Comparison of ENCODE assay signal across 13 cellular contexts in the genomic region with DNA sequence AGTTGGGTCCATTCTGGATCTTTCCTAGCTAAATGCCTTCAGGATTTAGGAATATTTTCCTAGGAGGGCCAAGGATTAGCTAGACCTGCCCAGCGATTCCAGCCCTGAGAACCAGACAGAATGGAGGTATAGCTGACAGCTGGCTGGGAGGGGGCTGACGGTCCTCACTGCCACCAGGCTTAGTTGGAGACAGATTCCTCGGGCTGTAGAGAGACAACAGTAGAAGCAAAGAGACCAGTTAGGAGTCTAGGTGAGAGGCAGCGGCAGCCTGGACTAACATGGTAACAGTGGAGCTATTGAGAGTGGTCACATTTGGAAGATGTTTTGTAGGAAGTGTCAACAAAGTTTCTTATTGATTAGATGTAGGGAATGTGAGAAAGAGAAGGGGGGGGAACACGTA. TPM values are rescaled to one million over a fixed set of nuclear protein-coding genes. Genes with fewer than 3 reads are reported as not detected.
A peak's percentile ranks its signal among the peaks of the same experiment; 100 is the strongest.
DNase-seq lines count a peak whose midpoint lies in the region; ATAC-seq, FAIRE-seq and TF ChIP-seq lines count a peak whose summit lies in the region.
"Not testable (repeated sequence)": the region's sequence is repeated elsewhere in the genome, so short reads cannot be mapped to it uniquely, and the experiment has no call there.
"Had no signal": no experiment of that assay in that cellular context is flagged by ENCODE, and none has a peak within 500 bp of the region (broad histone marks: within the 10 kb centered on the region; RNA-seq: fewer than 3 reads in every experiment).

No MANE protein-coding gene starts in this region.

- TF ChIP-seq POLR2A in K562 (conservative IDR thresholded peaks at IDR 0.05); HepG2 (IDR thresholded peaks at IDR 0.05; ENCODE audit: insufficient read depth in 1 of 2, low read depth in 2 of 2, low read length in 2 of 2); ovary (IDR thresholded peaks at IDR 0.05): not testable (repeated sequence)

- 0% methylated on average over 1 of the region's 5 CpGs for WGBS in K562 (ENCODE audit: insufficient coverage, low coverage, missing lambda C conversion rate)
- WGBS in HepG2 (ENCODE audit: low lambda C conversion rate) = 43% methylated on average over 2 of the region's 5 CpGs
- WGBS in ovary, 3 donors = 3 to 38% (median 32%) methylated on average over 2 to 4 of the region's 5 CpGs

- H3K9ac ChIP-seq in KMS-11; K562 (ENCODE audit: insufficient read depth in 1 of 2, low read depth in 2 of 2, low read length in 2 of 2); HepG2 (ENCODE audit: insufficient read depth, low read depth, low read length): not testable (repeated sequence)

- not testable (repeated sequence) for H3K27ac ChIP-seq in KMS-11; OCI-LY7 (ENCODE audit: low read depth, low read length, poor library complexity, severe bottlenecking); K562 (ENCODE audit: extremely low read depth, low read depth, low read length); HepG2 (ENCODE audit: extremely low read length, insufficient read depth, low read length)
- peak overlapping the region; percentile 89 to 90 for H3K27ac ChIP-seq in ovary

- intact Hi-C loops in Calu3 (cut with micrococcal nuclease; ENCODE audit: unreplicated experiment); OCI-LY7 (cut with micrococcal nuclease; ENCODE audit: unreplicated experiment); K562 (cut with micrococcal nuclease); HepG2 (cut with micrococcal nuclease; ENCODE audit: unreplicated experiment); ovary (cut with DNase I): not testable (repeated sequence)

- TSS peak; percentile 38 for BruUV-seq in Calu3 (replicated peaks; lab: Mats Ljungman, UMichigan)
- BruUV-seq in OCI-LY7 (replicated peaks; lab: Mats Ljungman, UMichigan); K562 (replicated peaks; lab: Mats Ljungman, UMichigan); HepG2 (replicated peaks; lab: Mats Ljungman, UMichigan): not testable (repeated sequence)

- peaks cover 17% of the 10 kb centered on the region for H3K36me3 Mint-ChIP-seq in Calu3 (ENCODE audit: insufficient read depth, unreplicated experiment)
- H3K36me3 Mint-ChIP-seq in type B pancreatic cell = not testable (repeated sequence)

- TF ChIP-seq RAD21 in K562 (CRISPR knock-in tag; conservative IDR thresholded peaks at IDR 0.05 in 1 of 2, IDR thresholded peaks at IDR 0.05 in 1 of 2); HepG2 (CRISPR knock-in tag; IDR thresholded peaks at IDR 0.05): not testable (repeated sequence)

- H4K20me1 ChIP-seq in KMS-11 (ENCODE audit: insufficient read depth); OCI-LY7 (ENCODE audit: insufficient read depth, low read length); K562 (replicated peaks; ENCODE audit: control insufficient read depth, insufficient read depth, low read length); HepG2 (ENCODE audit: insufficient read depth, low read length): not testable (repeated sequence)

- H3K4me3 Mint-ChIP-seq in Calu3 (ENCODE audit: low read depth, unreplicated experiment) = peak overlapping the region; percentile 79
- H3K4me3 Mint-ChIP-seq in type B pancreatic cell = peak overlapping the region; percentile 72

- not testable (repeated sequence) for H3K4me3 ChIP-seq in KMS-11 (IDR thresholded peaks at IDR 0.05; ENCODE audit: insufficient read depth, low read depth, low read length); HepG2 (replicated peaks in 1 of 3; ENCODE audit: insufficient read depth in 1 of 3, low read depth in 2 of 3, low read length in 3 of 3); ovary
- H3K4me3 ChIP-seq in OCI-LY7 (ENCODE audit: low read depth, low read length, poor library complexity, severe bottlenecking) (peak overlapping the region; percentile 60), K562 (peak overlapping the region; percentile 40; the same call in 1 of the 2 replicates)

- not testable (repeated sequence) for TF ChIP-seq CTCF in Calu3 (IDR thresholded peaks at IDR 0.05; ENCODE audit: unreplicated experiment); KMS-11 (conservative IDR thresholded peaks at IDR 0.05; ENCODE audit: low read depth, low read length); OCI-LY7 (conservative IDR thresholded peaks at IDR 0.05; ENCODE audit: low read length); K562 (IDR thresholded peaks at IDR 0.05 in 2 of 3, conservative IDR thresholded peaks at IDR 0.05 in 1 of 3; ENCODE audit: insufficient read depth in 2 of 3, low read depth in 1 of 3, low read length in 3 of 3); HepG2 (CRISPR knock-in tag; IDR thresholded peaks at IDR 0.05); ovary (IDR thresholded peaks at IDR 0.05); type B pancreatic cell (conservative IDR thresholded peaks at IDR 0.05)

- not testable (repeated sequence) for H3K4me2 ChIP-seq in KMS-11; HepG2 (ENCODE audit: low read depth, low read length)
- H3K4me2 ChIP-seq in OCI-LY7 (ENCODE audit: low read length) = peak overlapping the region; percentile 42; the same call in 1 of the 2 replicates
- peak overlapping the region; percentile 46; the same call in 1 of the 2 replicates for H3K4me2 ChIP-seq in K562 (ENCODE audit: insufficient read depth, low read length)

- not testable (repeated sequence) for H3K9me3 Mint-ChIP-seq in Calu3 (ENCODE audit: low read depth, unreplicated experiment); type B pancreatic cell

- H3K4me1 Mint-ChIP-seq in Calu3 (ENCODE audit: low read depth, unreplicated experiment); type B pancreatic cell (ENCODE audit: unreplicated experiment): not testable (repeated sequence)

- ATAC-seq in K562 = peak; percentile 55
- peak; percentile 4 for ATAC-seq in esophagus mucosa
- ATAC-seq in HepG2 = peak; percentile 17; the same call in 1 of the 3 replicates

- H3K27me3 Mint-ChIP-seq in Calu3 (ENCODE audit: unreplicated experiment); type B pancreatic cell: not testable (repeated sequence)

- POLR2A ChIA-PET in OCI-LY7 (lab: Charles Lee); K562 (lab: Yijun Ruan, JAX); HepG2 (lab: Yijun Ruan, JAX): not testable (repeated sequence)

- H2AFZ ChIP-seq in KMS-11 (ENCODE audit: low read depth) = peak overlapping the region; percentile 100; the same call in 1 of the 2 replicates
- not testable (repeated sequence) for H2AFZ ChIP-seq in OCI-LY7 (ENCODE audit: low read length); K562 (ENCODE audit: low read depth, low read length); HepG2 (ENCODE audit: low read length)

- H3K27ac Mint-ChIP-seq in Calu3 (ENCODE audit: unreplicated experiment); type B pancreatic cell: not testable (repeated sequence)

- in situ Hi-C loops in K562 (cut with MboI); HepG2 (cut with HindIII; ENCODE audit: extremely low pct_ligation_motif_present, low pct_unique_long_range_greater_than_20kb): not testable (repeated sequence)

- not testable (repeated sequence) for H3K9me2 ChIP-seq in OCI-LY7 (ENCODE audit: insufficient read depth, low read length)

- H3K36me3 ChIP-seq in KMS-11 (ENCODE audit: insufficient read depth); OCI-LY7 (ENCODE audit: insufficient read depth, low read length); K562 (ENCODE audit: control insufficient read depth, insufficient read depth, low read length); HepG2 (replicated peaks in 1 of 2; ENCODE audit: control insufficient read depth in 1 of 2, insufficient read depth in 2 of 2, low read length in 2 of 2); ovary: not testable (repeated sequence)

- not testable (repeated sequence) for H3K9me1 ChIP-seq in K562 (ENCODE audit: control insufficient read depth, insufficient read depth, low read length)

- DNase-seq in Calu3; OCI-LY7 (ENCODE audit: low spot score); K562 (ENCODE audit: extremely low read depth in 1 of 4, low spot score in 3 of 4); HepG2 (ENCODE audit: low spot score); ovary; type B pancreatic cell (ENCODE audit: extremely low spot score, unreplicated experiment): not testable (repeated sequence)

- not testable (repeated sequence) for H3K9me3 ChIP-seq in OCI-LY7 (ENCODE audit: low read length); K562 (replicated peaks; ENCODE audit: control insufficient read depth, insufficient read depth, low read depth, low read length); HepG2 (ENCODE audit: low read length); ovary

- H3K27me3 ChIP-seq in KMS-11 (ENCODE audit: insufficient read depth, low read depth); K562 (ENCODE audit: control insufficient read depth in 2 of 2, insufficient read depth in 2 of 2, low read length in 2 of 2); HepG2 (ENCODE audit: control insufficient read depth in 1 of 2, insufficient read depth in 2 of 2, low read length in 2 of 2); ovary: not testable (repeated sequence)

- not testable (repeated sequence) for FAIRE-seq in K562 (lab: Jason Lieb, UNC); HepG2 (lab: Jason Lieb, UNC)

- CTCF ChIA-PET in Calu3 (lab: Charles Lee); OCI-LY7 (lab: Charles Lee; ENCODE audit: unreplicated experiment); K562 (lab: Yijun Ruan, JAX; ENCODE audit: low intra/inter-chr PET ratio); HepG2 (lab: Yijun Ruan, JAX; ENCODE audit: low intra/inter-chr PET ratio, low total read pairs): not testable (repeated sequence)

- H3K79me2 ChIP-seq in KMS-11 (ENCODE audit: insufficient read depth, low read depth); OCI-LY7 (ENCODE audit: insufficient read depth, low read depth, low read length); K562 (ENCODE audit: control insufficient read depth, insufficient read depth, low read length); HepG2 (ENCODE audit: insufficient read depth, low read length): not testable (repeated sequence)

- TF ChIP-seq EP300 in K562 (IDR thresholded peaks at IDR 0.05; ENCODE audit: low read length); HepG2 (IDR thresholded peaks at IDR 0.05; ENCODE audit: low read depth in 2 of 2, low read length in 2 of 2); HepG2 (CRISPR knock-in tag; IDR thresholded peaks at IDR 0.05; ENCODE audit: borderline replicate concordance); ovary (IDR thresholded peaks at IDR 0.05): not testable (repeated sequence)

- not testable (repeated sequence) for H3K4me1 ChIP-seq in KMS-11 (ENCODE audit: low read depth, poor library complexity, severe bottlenecking); OCI-LY7 (ENCODE audit: insufficient read depth, low read length, poor library complexity, severe bottlenecking); K562 (replicated peaks in 1 of 2; ENCODE audit: control insufficient read depth in 2 of 2, insufficient read depth in 2 of 2, low read length in 2 of 2); HepG2 (ENCODE audit: insufficient read depth, low read length); ovary (ENCODE audit: insufficient read depth)

RNA-seq across cellular contexts. Expression of gene FCGR1A, which starts 11.4 kb away (rescaled TPM):
- total RNA-seq in Calu3 (2022) (not detected in 2 replicates), OCI-LY7 (2022) (not detected in 2 replicates), K562 (2014; rRNA removed) (not detected in 2 replicates), K562 (2014; rRNA removed; fragmentation: Illumina TruSeq; extraction: Trizol) (not detected in 2 replicates), K562 (2015; rRNA removed; fragmentation: Illumina TruSeq; extraction: Trizol) (0.19 and 0.29 TPM in 2 replicates), K562 (2021) (not detected in 2 replicates), esophagus mucosa (0.40 TPM), HepG2 (2016; rRNA removed; fragmentation: Illumina TruSeq; extraction: Trizol) (not detected in 2 replicates), ovary (10 to 100 TPM in 1 of 7 donors, 1 to 10 TPM in 5, under 1 TPM in 1; 0.34 to 17.9 (median 3.2) TPM), type B pancreatic cell (ENCODE audit: low replicate concordance) (not detected in 2 replicates)
- total RNA-seq in OCI-LY7 (2014; rRNA removed; shearing (Covaris generic)) = not detected in 2 replicates
- total RNA-seq in K562 (2011; cell fraction: chromatin; rRNA removed; ENCODE audit: low replicate concordance) = 0.32 and 0.44 TPM in 2 replicates
- total RNA-seq in K562 (2011; cell fraction: nucleolus; rRNA removed) = 0.50 TPM in 1 of 2 replicates, not detected in the other
- total RNA-seq in K562 (2011; cell fraction: nucleoplasm; rRNA removed) = 0.29 TPM in 1 of 2 replicates, not detected in the other
- polyA plus RNA-seq in K562 (2011; rRNA removed) (0.13 and 0.18 TPM in 2 replicates), K562 (2014; fragmentation: Illumina TruSeq; extraction: Trizol) (0.10 and 0.17 TPM in 2 replicates), K562 (2014; fragmentation: Nextera tagmentation; extraction: Ambion mirVana) (under 1 TPM; 0.14 to 0.23 TPM), K562 (2014; rRNA removed) (0.20 and 0.46 TPM in 2 replicates), HepG2 (2011; rRNA removed) (not detected in 2 replicates), ovary (1 to 10 TPM; 2.9 to 7.4 TPM)
- polyA plus RNA-seq in K562 (2011; cell fraction: cytosol; rRNA removed) = 0.04 TPM in 1 of 2 replicates, not detected in the other
- 0.17 TPM in 1 of 2 replicates, not detected in the other for polyA plus RNA-seq in K562 (2011; cell fraction: nucleus; rRNA removed)
- polyA plus RNA-seq in K562 (2012) = 0.17 and 4.4 TPM in 2 replicates
- polyA minus RNA-seq in K562 (2011; rRNA and poly(A)+ RNA removed) = not detected in 2 replicates
- not detected in 2 replicates for polyA minus RNA-seq in K562 (2011; cell fraction: cytosol; rRNA and poly(A)+ RNA removed)
- polyA minus RNA-seq in K562 (2011; cell fraction: nucleus; rRNA and poly(A)+ RNA removed) = 0.40 and 0.44 TPM in 2 replicates
- total RNA-seq in HepG2 (2016; cell fraction: cytosol; rRNA removed; fragmentation: Illumina TruSeq; extraction: Trizol; ENCODE audit: low read depth) = not detected in 2 replicates
- total RNA-seq in HepG2 (2016; cell fraction: insoluble cytoplasmic fraction; rRNA removed; fragmentation: Illumina TruSeq; extraction: Trizol) = not detected in 2 replicates
- not detected in 2 replicates for total RNA-seq in HepG2 (2016; cell fraction: membrane; rRNA removed; fragmentation: Illumina TruSeq; extraction: Trizol)
- total RNA-seq in HepG2 (2016; cell fraction: nucleus; rRNA removed; fragmentation: Illumina TruSeq; extraction: Trizol) = not detected in 2 replicates
- polyA plus RNA-seq in HepG2 (2011; cell fraction: cytosol; rRNA removed) = not detected in 2 replicates
- not detected in 2 replicates for polyA plus RNA-seq in HepG2 (2011; cell fraction: nucleus; rRNA removed)
- not detected in 2 replicates for polyA plus RNA-seq in HepG2 (2012)
- not detected in 2 replicates for polyA plus RNA-seq in HepG2 (2016; cell fraction: cytosol; fragmentation: Illumina TruSeq; extraction: Trizol; ENCODE audit: low read depth)
- polyA plus RNA-seq in HepG2 (2016; cell fraction: insoluble cytoplasmic fraction; fragmentation: Illumina TruSeq; extraction: Trizol; ENCODE audit: low read depth) = not detected in 2 replicates
- not detected in 2 replicates for polyA plus RNA-seq in HepG2 (2016; cell fraction: membrane; fragmentation: Illumina TruSeq; extraction: Trizol; ENCODE audit: low read depth)
- not detected in 2 replicates for polyA plus RNA-seq in HepG2 (2016; cell fraction: nucleus; fragmentation: Illumina TruSeq; extraction: Trizol; ENCODE audit: insufficient read depth, low read depth)
- 0.06 TPM in 1 of 2 replicates, not detected in the other for polyA minus RNA-seq in HepG2 (2011; rRNA and poly(A)+ RNA removed; ENCODE audit: low replicate concordance)
- polyA minus RNA-seq in HepG2 (2011; cell fraction: cytosol; rRNA and poly(A)+ RNA removed) = not detected in 2 replicates
- polyA minus RNA-seq in HepG2 (2011; cell fraction: nucleus; rRNA and poly(A)+ RNA removed) = not detected in 2 replicates
- total RNA-seq: A673, H4, HT-29 had no signal
- polyA plus RNA-seq: AG04450; CD4-positive, alpha-beta memory T cell had no signal

Comparison
In these comparisons a context has a peak if more than half of its experiments do, and no peak if none do; other contexts are left out.
1. ATAC-seq: peak in every context shown above with its lines; median percentile 55 in K562; 17 in HepG2; 4 in esophagus mucosa.